21 cellular contexts compared by ENCODE assay signal in the genomic region with DNA sequence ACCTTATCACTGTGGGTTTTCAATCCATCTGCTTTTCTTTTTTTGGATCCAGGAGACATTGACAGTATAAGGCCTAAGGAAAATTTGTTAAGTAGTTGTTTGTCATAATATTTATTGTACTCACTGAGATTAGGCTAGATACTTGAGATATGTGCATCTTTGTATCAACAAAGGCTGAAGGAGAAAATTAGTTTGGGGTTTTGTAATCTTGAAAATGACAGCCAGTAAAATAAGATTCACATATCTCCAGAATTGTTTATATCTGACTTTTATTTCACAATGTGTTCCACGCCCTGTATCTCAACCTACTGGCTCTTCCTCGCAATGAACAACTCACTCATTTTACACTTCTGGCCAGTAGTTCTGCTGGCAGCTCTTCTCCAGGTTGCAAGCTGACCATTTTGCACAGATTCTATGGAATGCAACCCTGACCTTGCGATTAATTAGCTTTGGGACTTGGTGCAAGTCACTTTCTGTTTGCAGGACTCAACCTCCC.
"Had no signal": no experiment of that assay in that cellular context is flagged by ENCODE, and none has a peak within 500 bp of the region (broad histone marks: within the 10 kb centered on the region; RNA-seq: fewer than 3 reads in every experiment).

No MANE protein-coding gene starts in this region.

- H3K27ac ChIP-seq: left ventricle myocardium inferior, ovary, right atrium auricular region, right lobe of liver, tibial nerve, uterus had no signal

- H3K4me3 ChIP-seq: left ventricle myocardium inferior, lung, mucosa of descending colon, ovary, right atrium auricular region, right lobe of liver, tibial nerve, uterus had no signal

- ATAC-seq: left colon; mucosa of descending colon; naive thymus-derived CD4-positive, alpha-beta T cell; natural killer cell treated with Interleukin-12 subunit alpha and Interleukin-12 subunit beta and Interleukin-15 and Interleukin-18, amount 100 ng/mL, for 72 hours; right lobe of liver; stimulated activated effector memory CD8-positive, alpha-beta T cell treated with anti-CD3 and anti-CD28 coated beads, Interleukin-12 subunit alpha, Interleukin-12 subunit beta, amount 100 ng/mL, for 72 hours had no signal

- H3K9me3 ChIP-seq: left ventricle myocardium inferior, mucosa of descending colon, ovary, right atrium auricular region, right lobe of liver, tibial nerve, uterus had no signal

- H3K36me3 ChIP-seq: left ventricle myocardium inferior, ovary, right atrium auricular region, right lobe of liver, tibial nerve, uterus had no signal

- DNase-seq: hypothalamus; immature natural killer cell; kidney; left colon; left ventricle myocardium inferior; midbrain; mucosa of descending colon; naive thymus-derived CD4-positive, alpha-beta T cell; ovary; right lobe of liver; stimulated activated CD4-positive, alpha-beta T cell treated with anti-CD3 and anti-CD28 coated beads, Interleukin-12 subunit alpha, Interleukin-12 subunit beta, amount 100 ng/mL, for 4 hours; stimulated activated CD4-positive, alpha-beta T cell treated with anti-CD3 and anti-CD28 coated beads, Interleukin-15, amount 100 ng/mL, for 24 hours; stimulated activated CD4-positive, alpha-beta T cell treated with anti-CD3 and anti-CD28 coated beads, Interleukin-2, amount 100 ng/mL, for 24 hours; stimulated activated CD4-positive, alpha-beta T cell treated with anti-CD3 and anti-CD28 coated beads, Interleukin-4, amount 100 ng/mL, for 24 hours; stimulated activated naive CD4-positive, alpha-beta T cell; uterus had no signal

- H3K4me1 ChIP-seq: left ventricle myocardium inferior, right atrium auricular region, tibial nerve, uterus had no signal
